ENCODE assay signal across 23 cellular contexts in the genomic region with DNA sequence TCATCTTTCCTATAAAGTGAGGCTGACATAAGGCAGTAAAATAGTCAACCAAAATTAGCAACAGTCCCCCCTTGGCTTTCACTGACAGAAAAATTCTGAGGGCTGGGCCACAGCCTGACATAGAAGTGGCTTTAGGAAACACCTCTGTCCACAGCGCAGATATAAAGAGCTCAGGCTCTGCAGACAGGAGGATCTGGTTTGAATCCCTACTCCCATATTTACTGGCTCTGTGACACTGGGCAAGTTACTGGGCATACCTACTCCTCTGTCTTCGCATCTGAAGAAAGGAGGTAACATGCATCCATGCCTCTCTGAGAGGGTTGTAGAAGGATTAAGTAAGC.
DNase-seq lines count a peak whose midpoint lies in the region; ATAC-seq, FAIRE-seq and TF ChIP-seq lines count a peak whose summit lies in the region.
"Had no signal": no experiment of that assay in that cellular context is flagged by ENCODE, and none has a peak within 500 bp of the region (broad histone marks: within the 10 kb centered on the region; RNA-seq: fewer than 3 reads in every experiment).

No MANE protein-coding gene starts in this region.

- no peaks in the 10 kb centered on the region for H3K23me2 ChIP-seq in H1 (ENCODE audit: low read depth, low read length)

- intact Hi-C loops in right cardiac atrium (cut with DNase I): no loop called here
- intact Hi-C loops in activated CD4-positive, alpha-beta memory T cell treated with anti-CD3 and anti-CD28 coated beads for 36 hours (cut with micrococcal nuclease): no loop called here

- H4K8ac ChIP-seq in H1 (ENCODE audit: extremely low read depth, insufficient read depth, low read length): no peak overlapping the region

- H3K27ac ChIP-seq in C4-2B (peak overlapping the region; percentile 34; the same call in 1 of the 2 replicates), H1 (ENCODE audit: low read depth, low read length) (no peak overlapping the region), right cardiac atrium (ENCODE audit: low read length) (peak overlapping the region; percentile 7)
- H3K27ac ChIP-seq: BLaER1, SK-N-MC had no signal

- H3K9ac ChIP-seq in H1 (replicated peaks in 1 of 4; ENCODE audit: extremely low read depth in 1 of 4, low read depth in 3 of 4, low read length in 3 of 4): no peak overlapping the region
- H3K9ac ChIP-seq: BLaER1 had no signal

- H3K9me3 ChIP-seq in H1 (ENCODE audit: insufficient read depth in 2 of 2, low read depth in 1 of 2, low read length in 1 of 2) (peaks cover 0 to 3% of the 10 kb centered on the region in 2 experiments; a peak in 2 of 4 replicates), right cardiac atrium (ENCODE audit: control insufficient read depth, low read length) (no peaks in the 10 kb centered on the region)
- H3K9me3 ChIP-seq: BLaER1 had no signal

- H3K9me3 Mint-ChIP-seq in activated CD4-positive, alpha-beta memory T cell treated with anti-CD3 and anti-CD28 coated beads for 36 hours: no peaks in the 10 kb centered on the region
- H3K9me3 Mint-ChIP-seq: CD4-positive, alpha-beta T cell had no signal

- TF ChIP-seq CTCF in C4-2B (conservative IDR thresholded peaks at IDR 0.05): no peak
- no peak for TF ChIP-seq CTCF in H1 (IDR thresholded peaks at IDR 0.05; ENCODE audit: control extremely low read depth in 1 of 3, insufficient read depth in 1 of 3, low read depth in 1 of 3, low read length in 3 of 3)

- H4K5ac ChIP-seq in H1 (ENCODE audit: insufficient read length, low read depth, low read length): no peak overlapping the region

- H4K20me1 ChIP-seq in H1 (replicated peaks in 1 of 2; ENCODE audit: control insufficient read depth in 1 of 2, insufficient read depth in 2 of 2, low read length in 2 of 2): no peaks in the 10 kb centered on the region
- H4K20me1 ChIP-seq: BLaER1 had no signal

- WGBS in H1 (ENCODE audit: extremely low coverage in 1 of 2, insufficient coverage in 1 of 2, insufficient read length in 1 of 2, insufficient replicate concordance in 2 of 2, low coverage in 1 of 2, low lambda C conversion rate in 2 of 2, missing lambda C conversion rate in 1 of 2), 2 experiments: 91% methylated on average over 2 of the region's 2 CpGs; no CpG with 5 or more reads in 1 of the 2 experiments
- 82% methylated on average over 2 of the region's 2 CpGs for WGBS in right cardiac atrium

- peaks cover 9% of the 10 kb centered on the region for H3K27me3 Mint-ChIP-seq in activated CD4-positive, alpha-beta memory T cell treated with anti-CD3 and anti-CD28 coated beads for 36 hours

- H3K14ac ChIP-seq in H1 (ENCODE audit: insufficient read length): no peak overlapping the region

- H2BK15ac ChIP-seq in H1 (ENCODE audit: low read length): no peak overlapping the region

- no peak overlapping the region for H2AFZ ChIP-seq in H1 (ENCODE audit: low read length)

- H2AK5ac ChIP-seq in H1 (ENCODE audit: low read depth, low read length): no peak overlapping the region

- no peak for FAIRE-seq in H1 (lab: Jason Lieb, UNC)
- FAIRE-seq: A204.1, D721Med, G401.6 had no signal

- no peak overlapping the region for H2BK120ac ChIP-seq in H1 (replicated peaks; ENCODE audit: low read depth, low read length)

- 0 out of 2 replicates have a peak overlapping the region, but pooled peaks have one; percentile 89 for H2BK12ac ChIP-seq in H1 (ENCODE audit: low read depth, low read length)

- ATAC-seq in HG02642 (IDR thresholded peaks at IDR 0.05; ENCODE audit: poor library complexity, unreplicated experiment) (peak; percentile 11), right cardiac atrium (peak; percentile 39 to 46), HG02970 (IDR thresholded peaks at IDR 0.05; ENCODE audit: low FRiP score, unreplicated experiment) (no peak)
- ATAC-seq: HCT116 had no signal

- H3K56ac ChIP-seq in H1 (replicated peaks; ENCODE audit: insufficient read length, low read depth, low read length): no peak overlapping the region

- peak overlapping the region; percentile 3 for H3K4ac ChIP-seq in H1 (replicated peaks; ENCODE audit: insufficient read length, low read depth, low read length)

- H3K79me1 ChIP-seq in H1 (ENCODE audit: low read depth, low read length): no peaks in the 10 kb centered on the region

- no peaks in the 10 kb centered on the region for H3K4me1 Mint-ChIP-seq in activated CD4-positive, alpha-beta memory T cell treated with anti-CD3 and anti-CD28 coated beads for 36 hours (ENCODE audit: low read depth)

- H3K4me3 Mint-ChIP-seq in activated CD4-positive, alpha-beta memory T cell treated with anti-CD3 and anti-CD28 coated beads for 36 hours: no peak overlapping the region
- H3K4me3 Mint-ChIP-seq: CD4-positive, alpha-beta T cell had no signal

- peaks cover 0 to 9% (median 7%) of the 10 kb centered on the region in 4 experiments; a peak in 3 of 7 replicates for H3K4me1 ChIP-seq in H1 (replicated peaks in 1 of 4; ENCODE audit: control insufficient read depth in 3 of 4, insufficient read depth in 4 of 4, low read length in 3 of 4)
- H3K4me1 ChIP-seq in right cardiac atrium (ENCODE audit: control insufficient read depth, insufficient read depth, low read length): peaks cover 9% of the 10 kb centered on the region
- H3K4me1 ChIP-seq: BLaER1 had no signal

- H2BK20ac ChIP-seq in H1 (ENCODE audit: low read length): no peak overlapping the region

- no peak overlapping the region for H2BK5ac ChIP-seq in H1 (ENCODE audit: low read depth, low read length)

- H3K4me2 ChIP-seq in H1 (ENCODE audit: insufficient read depth in 1 of 2, low read depth in 2 of 2, low read length in 2 of 2): no peak overlapping the region; a peak in 1 of 4 replicates
- H3K4me2 ChIP-seq: BLaER1 had no signal

- no peak overlapping the region for H3K27ac Mint-ChIP-seq in activated CD4-positive, alpha-beta memory T cell treated with anti-CD3 and anti-CD28 coated beads for 36 hours
- H3K27ac Mint-ChIP-seq: CD4-positive, alpha-beta T cell had no signal

- no peak for TF ChIP-seq RAD21 in H1 (IDR thresholded peaks at IDR 0.05 in 1 of 2, conservative IDR thresholded peaks at IDR 0.05 in 1 of 2; ENCODE audit: low read depth in 2 of 2, low read length in 2 of 2)

- no peak for DNase-seq in H1 (ENCODE audit: low read depth in 1 of 2, low spot score in 2 of 2)
- no peak for DNase-seq in right cardiac atrium
- no peak for DNase-seq in SK-N-DZ (ENCODE audit: low spot score)
- DNase-seq in activated CD4-positive, alpha-beta memory T cell treated with anti-CD3 and anti-CD28 coated beads for 36 hours: no peak
- no peak for DNase-seq in effector CD8-positive, alpha-beta T cell (lab: John Stamatoyannopoulos, UW)
- DNase-seq: CD4-positive, alpha-beta T cell; DMS53; KBM-7; NCI-H1105 treated with DMSO at 0.1 percent for 48 hours; NCI-H2029 treated with DMSO at 0.1 percent for 48 hours; NCI-H2227 treated with DMSO at 0.1 percent for 48 hours; NCI-H526 treated with DMSO at 0.1 percent for 48 hours; RPMI8226; SHP77 treated with DMSO at 0.1 percent for 48 hours had no signal

- peak overlapping the region; percentile 14 for H4K91ac ChIP-seq in H1 (replicated peaks; ENCODE audit: insufficient read length, low read length)

- H3K27me3 ChIP-seq in H1 (replicated peaks in 1 of 4; ENCODE audit: control insufficient read depth in 3 of 4, extremely low read depth in 1 of 4, insufficient read depth in 3 of 4, low read length in 3 of 4) (no peaks in the 10 kb centered on the region), right cardiac atrium (ENCODE audit: control insufficient read depth, insufficient read depth) (no peaks in the 10 kb centered on the region)
- H3K27me3 ChIP-seq: BLaER1 had no signal

- TF ChIP-seq POLR2A in H1 (IDR thresholded peaks at IDR 0.05; ENCODE audit: control extremely low read depth in 1 of 2, low read depth in 2 of 2, low read length in 2 of 2): no peak

- POLR2A ChIA-PET in H1 (lab: Charles Lee; ENCODE audit: partially characterized antibody): no interaction called here
- POLR2A ChIA-PET in activated CD4-positive, alpha-beta memory T cell treated with anti-CD3 and anti-CD28 coated beads for 36 hours (lab: Charles Lee): no interaction called here

- H3K23ac ChIP-seq in H1 (ENCODE audit: insufficient read length): no peak overlapping the region

- TF ChIP-seq EP300 in H1 (IDR thresholded peaks at IDR 0.05; ENCODE audit: borderline replicate concordance in 1 of 2, low read depth in 2 of 2, low read length in 2 of 2): no peak

- H3K79me2 ChIP-seq in H1 (ENCODE audit: control insufficient read depth in 1 of 2, insufficient read depth in 2 of 2, low read length in 2 of 2): no peaks in the 10 kb centered on the region

- no peaks in the 10 kb centered on the region for H3K36me3 ChIP-seq in H1 (ENCODE audit: control insufficient read depth in 2 of 4, insufficient read depth in 4 of 4, low read length in 3 of 4)
- H3K36me3 ChIP-seq: BLaER1 had no signal

- no peak overlapping the region for H3K4me3 ChIP-seq in H1 (ENCODE audit: extremely low read depth in 1 of 4, insufficient read depth in 2 of 4, low read depth in 3 of 4, low read length in 4 of 4)
- no peak overlapping the region for H3K4me3 ChIP-seq in right cardiac atrium (ENCODE audit: low read length)
- H3K4me3 ChIP-seq: BLaER1, SK-N-MC had no signal

- CTCF ChIA-PET in H1 (lab: Charles Lee; ENCODE audit: partially characterized antibody): interaction anchor here (0.8 to 2.8 kb wide), 9 partner anchors 10 to 178 kb away, joined by 3 to 11 read pairs (median 3); no protein-coding TSS in a partner anchor
- CTCF ChIA-PET in activated CD4-positive, alpha-beta memory T cell treated with anti-CD3 and anti-CD28 coated beads for 36 hours (lab: Charles Lee): no interaction called here

- H3K18ac ChIP-seq in H1 (ENCODE audit: extremely low read depth, low read length): no peak overlapping the region; the same call in 1 of the 2 replicates

- H3K36me3 Mint-ChIP-seq in activated CD4-positive, alpha-beta memory T cell treated with anti-CD3 and anti-CD28 coated beads for 36 hours: no peaks in the 10 kb centered on the region

TF ChIP-seq in H1, 55 proteins besides CTCF, POLR2A, EP300 and RAD21 (continues in another document):
- TF ChIP-seq, protein P1, sequence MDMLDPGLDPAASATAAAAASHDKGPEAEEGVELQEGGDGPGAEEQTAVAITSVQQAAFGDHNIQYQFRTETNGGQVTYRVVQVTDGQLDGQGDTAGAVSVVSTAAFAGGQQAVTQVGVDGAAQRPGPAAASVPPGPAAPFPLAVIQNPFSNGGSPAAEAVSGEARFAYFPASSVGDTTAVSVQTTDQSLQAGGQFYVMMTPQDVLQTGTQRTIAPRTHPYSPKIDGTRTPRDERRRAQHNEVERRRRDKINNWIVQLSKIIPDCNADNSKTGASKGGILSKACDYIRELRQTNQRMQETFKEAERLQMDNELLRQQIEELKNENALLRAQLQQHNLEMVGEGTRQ (IDR thresholded peaks at IDR 0.05; ENCODE audit: low read length): no peak
- no peak for TF ChIP-seq ZNF274 (IDR thresholded peaks at IDR 0.05; ENCODE audit: borderline replicate concordance, extremely low read depth, low read length)
- no peak for TF ChIP-seq YY1 (IDR thresholded peaks at IDR 0.05; ENCODE audit: low read depth, low read length)
- no peak for TF ChIP-seq RBBP5 (IDR thresholded peaks at IDR 0.05; ENCODE audit: borderline replicate concordance, low read depth, low read length)
- no peak for TF ChIP-seq RXRA (IDR thresholded peaks at IDR 0.05; ENCODE audit: insufficient read depth, low read depth, low read length)
